ENCODE assay signal across 20 cellular contexts in genomic region chr6:38264605-38265004, GRCh38.
A peak's percentile ranks its signal among the peaks of the same experiment; 100 is the strongest.
DNase-seq lines count a peak whose midpoint lies in the region; ATAC-seq and TF ChIP-seq lines count a peak whose summit lies in the region.
"Had no signal": no experiment of that assay in that cellular context is flagged by ENCODE, and none has a peak within 500 bp of the region (broad histone marks: within the 10 kb centered on the region; RNA-seq: fewer than 3 reads in every experiment).

No MANE protein-coding gene starts in this region.

- H3K27me3 ChIP-seq in GM23338 (ENCODE audit: insufficient read depth), result no peaks in the 10 kb centered on the region
- H3K27me3 ChIP-seq in hepatocyte, result no peaks in the 10 kb centered on the region
- H3K27me3 ChIP-seq in trophoblast cell (ENCODE audit: insufficient read depth, low read length), result no peaks in the 10 kb centered on the region
- no peaks in the 10 kb centered on the region for H3K27me3 ChIP-seq in esophagus squamous epithelium
- H3K27me3 ChIP-seq in aorta (ENCODE audit: control insufficient read depth in 1 of 2, insufficient read depth in 2 of 2, low read length in 1 of 2), result no peaks in the 10 kb centered on the region
- H3K27me3 ChIP-seq: gastrocnemius medialis, neutrophil had no signal

- H3K9me3 ChIP-seq in hepatocyte (ENCODE audit: low read depth) (no peaks in the 10 kb centered on the region), trophoblast cell (ENCODE audit: insufficient read depth, low read depth, low read length) (no peaks in the 10 kb centered on the region), esophagus squamous epithelium (no peaks in the 10 kb centered on the region), aorta (ENCODE audit: control insufficient read depth, low read length) (no peaks in the 10 kb centered on the region)
- H3K9me3 ChIP-seq: gastrocnemius medialis, neutrophil, thoracic aorta had no signal

- no peak overlapping the region for H3K9ac ChIP-seq in trophoblast cell (ENCODE audit: low read length)

- H3K4ac ChIP-seq in trophoblast cell (ENCODE audit: low read depth, low read length), result no peak overlapping the region

- peak overlapping the region; percentile 54 for H2BK120ac ChIP-seq in trophoblast cell (ENCODE audit: insufficient read depth, low read length, poor library complexity)

- H2BK5ac ChIP-seq in trophoblast cell (ENCODE audit: low read depth, low read length, poor library complexity), result peak overlapping the region; percentile 35

- peaks cover 48% of the 10 kb centered on the region for H3K4me1 Mint-ChIP-seq in GM23338
- peaks cover 29% of the 10 kb centered on the region for H3K4me1 Mint-ChIP-seq in activated T-helper 17 cell treated with anti-CD3 and anti-CD28 coated beads, Interleukin-2, amount 50 U/mL, for 72 hours
- H3K4me1 Mint-ChIP-seq: immature natural killer cell had no signal

- H4K20me1 ChIP-seq in GM23338 (replicated peaks; ENCODE audit: insufficient read depth) (no peaks in the 10 kb centered on the region), hepatocyte (ENCODE audit: insufficient read depth, poor library complexity, severe bottlenecking) (no peaks in the 10 kb centered on the region)

- peaks cover 31% of the 10 kb centered on the region for H3K4me1 ChIP-seq in GM23338 (ENCODE audit: insufficient read depth)
- H3K4me1 ChIP-seq in hepatocyte (ENCODE audit: insufficient read depth), result peaks cover 10% of the 10 kb centered on the region
- peaks cover 9 to 32% of the 10 kb centered on the region in 2 experiments for H3K4me1 ChIP-seq in trophoblast cell (ENCODE audit: control insufficient read depth in 1 of 2, insufficient read depth in 2 of 2, low read length in 2 of 2)
- peaks cover 0 to 18% (median 11%) of the 10 kb centered on the region in 3 donors for H3K4me1 ChIP-seq in esophagus squamous epithelium
- peaks cover 3 to 11% of the 10 kb centered on the region in 2 donors for H3K4me1 ChIP-seq in aorta (ENCODE audit: control insufficient read depth in 1 of 2, insufficient read depth in 2 of 2, low read length in 2 of 2)

- no peak overlapping the region for H3K27ac Mint-ChIP-seq in GM23338
- peak overlapping the region; percentile 36 for H3K27ac Mint-ChIP-seq in activated T-helper 17 cell treated with anti-CD3 and anti-CD28 coated beads, Interleukin-2, amount 50 U/mL, for 72 hours
- H3K27ac Mint-ChIP-seq: activated naive CD8-positive, alpha-beta T cell treated with anti-CD3 and anti-CD28 coated beads, Interleukin-2, amount 10 ng/mL, durations not matched to agents 7 days and 5 days had no signal

- peaks cover 16% of the 10 kb centered on the region for H3K79me1 ChIP-seq in trophoblast cell (ENCODE audit: low read length)

- no peaks in the 10 kb centered on the region for H3F3A ChIP-seq in GM23338 (replicated peaks; ENCODE audit: low read depth)

- peak; percentile 28 for DNase-seq in GM23338 (ENCODE audit: low spot score)
- DNase-seq in hepatocyte (ENCODE audit: low spot score), result peak; percentile 74
- DNase-seq in trophoblast cell, result no peak
- DNase-seq in NCI-H1930 (lab: John Stamatoyannopoulos, UW), result no peak
- DNase-seq in stimulated activated CD4-positive, alpha-beta T cell treated with anti-CD3 and anti-CD28 coated beads, Interleukin-12 subunit alpha, Interleukin-12 subunit beta, amount 100 ng/mL, for 4 hours, result no peak
- no peak for DNase-seq in esophagus squamous epithelium (lab: John Stamatoyannopoulos, UW)
- no peak for DNase-seq in aorta
- DNase-seq: activated CD4-positive, alpha-beta T cell treated with anti-CD3 and anti-CD28 coated beads, Interleukin-2, amount 50 U/mL, for 48 hours; activated naive CD8-positive, alpha-beta T cell treated with anti-CD3 and anti-CD28 coated beads, Interleukin-2, amount 10 ng/mL, durations not matched to agents 7 days and 5 days; activated T-cell treated with anti-CD3 and anti-CD28 coated beads, Interleukin-2, amount 50 U/mL, for 48 hours; gastrocnemius medialis; immature natural killer cell; NCI-H82; SW 1271 had no signal

- H3K18ac ChIP-seq in trophoblast cell (ENCODE audit: low read length), result no peak overlapping the region

- H3K9me3 Mint-ChIP-seq in GM23338, result no peaks in the 10 kb centered on the region
- H3K9me3 Mint-ChIP-seq in activated T-helper 17 cell treated with anti-CD3 and anti-CD28 coated beads, Interleukin-2, amount 50 U/mL, for 72 hours, result no peaks in the 10 kb centered on the region
- H3K9me3 Mint-ChIP-seq: activated naive CD8-positive, alpha-beta T cell treated with anti-CD3 and anti-CD28 coated beads, Interleukin-2, amount 10 ng/mL, durations not matched to agents 7 days and 5 days; immature natural killer cell had no signal

- no peaks in the 10 kb centered on the region for H3K36me3 ChIP-seq in GM23338 (ENCODE audit: insufficient read depth)
- no peaks in the 10 kb centered on the region for H3K36me3 ChIP-seq in hepatocyte (replicated peaks; ENCODE audit: insufficient read depth, low read depth)
- no peaks in the 10 kb centered on the region for H3K36me3 ChIP-seq in trophoblast cell (ENCODE audit: control insufficient read depth in 1 of 2, insufficient read depth in 2 of 2, low read length in 2 of 2)
- no peaks in the 10 kb centered on the region for H3K36me3 ChIP-seq in esophagus squamous epithelium
- H3K36me3 ChIP-seq in aorta (ENCODE audit: control insufficient read depth in 1 of 2, insufficient read depth in 2 of 2, low read length in 1 of 2), result no peaks in the 10 kb centered on the region
- H3K36me3 ChIP-seq: gastrocnemius medialis, neutrophil, thoracic aorta had no signal

- H3K23ac ChIP-seq in trophoblast cell (ENCODE audit: low read length), result no peak overlapping the region

- H4K91ac ChIP-seq in trophoblast cell (ENCODE audit: low read depth, low read length), result peak overlapping the region; percentile 55

- H2AFZ ChIP-seq in GM23338 (no peak overlapping the region), hepatocyte (no peak overlapping the region), trophoblast cell (ENCODE audit: insufficient read depth, low read length, poor library complexity) (no peak overlapping the region)

- no peak for TF ChIP-seq POLR2A in esophagus squamous epithelium (IDR thresholded peaks at IDR 0.05)

- H3K27me3 Mint-ChIP-seq in GM23338 (ENCODE audit: insufficient read depth, low read depth, poor library complexity), result peaks cover 9% of the 10 kb centered on the region
- H3K27me3 Mint-ChIP-seq in activated T-helper 17 cell treated with anti-CD3 and anti-CD28 coated beads, Interleukin-2, amount 50 U/mL, for 72 hours, result no peaks in the 10 kb centered on the region
- H3K27me3 Mint-ChIP-seq: activated naive CD8-positive, alpha-beta T cell treated with anti-CD3 and anti-CD28 coated beads, Interleukin-2, amount 10 ng/mL, durations not matched to agents 7 days and 5 days had no signal

- intact Hi-C loops in esophagus squamous epithelium (cut with DNase I), result no loop called here
- intact Hi-C loops in aorta (cut with DNase I), result no loop called here

- no peak overlapping the region for H3K4me3 Mint-ChIP-seq in GM23338
- no peak overlapping the region for H3K4me3 Mint-ChIP-seq in activated T-helper 17 cell treated with anti-CD3 and anti-CD28 coated beads, Interleukin-2, amount 50 U/mL, for 72 hours
- H3K4me3 Mint-ChIP-seq: activated naive CD8-positive, alpha-beta T cell treated with anti-CD3 and anti-CD28 coated beads, Interleukin-2, amount 10 ng/mL, durations not matched to agents 7 days and 5 days; immature natural killer cell had no signal

- peak overlapping the region; percentile 52 for H4K12ac ChIP-seq in trophoblast cell (ENCODE audit: low read depth, low read length)

- no peak overlapping the region for H3K27ac ChIP-seq in GM23338 (ENCODE audit: low read depth)
- peak overlapping the region; percentile 86 for H3K27ac ChIP-seq in hepatocyte
- peak overlapping the region; percentile 82 for H3K27ac ChIP-seq in trophoblast cell (ENCODE audit: low read depth, low read length)
- H3K27ac ChIP-seq in esophagus squamous epithelium, result no peak overlapping the region
- no peak overlapping the region for H3K27ac ChIP-seq in aorta (ENCODE audit: low read depth in 1 of 2, low read length in 2 of 2)
- H3K27ac ChIP-seq: gastrocnemius medialis, neutrophil, RWPE1, thoracic aorta had no signal

- WGBS in hepatocyte (ENCODE audit: low lambda C conversion rate, missing lambda C conversion rate), result 36% methylated on average over 8 of the region's 8 CpGs
- WGBS in trophoblast cell (ENCODE audit: extremely low coverage, insufficient coverage, insufficient read length), result no CpG with 5 or more reads among the region's 8 CpGs
- 67 to 73% methylated on average over 5 to 7 of the region's 8 CpGs for whole genome bisulfite sequencing in esophagus squamous epithelium, 2 donors
- 81 to 84% methylated on average over 8 of the region's 8 CpGs for WGBS in aorta, 2 donors

- H2AK5ac ChIP-seq in trophoblast cell (ENCODE audit: low read length), result no peak overlapping the region

- H2BK12ac ChIP-seq in trophoblast cell (ENCODE audit: low read length), result peak overlapping the region; percentile 58

- H3K9me2 ChIP-seq in GM23338 (ENCODE audit: insufficient read depth) (no peaks in the 10 kb centered on the region), hepatocyte (replicated peaks; ENCODE audit: insufficient read depth) (no peaks in the 10 kb centered on the region)

- TF ChIP-seq CTCF in GM23338 (conservative IDR thresholded peaks at IDR 0.05; ENCODE audit: low read depth in 2 of 2) (no peak), hepatocyte (IDR thresholded peaks at IDR 0.05; ENCODE audit: poor library complexity) (no peak), esophagus squamous epithelium (IDR thresholded peaks at IDR 0.05) (no peak)

- H3K79me2 ChIP-seq in GM23338 (replicated peaks; ENCODE audit: insufficient read depth), result no peaks in the 10 kb centered on the region
- no peaks in the 10 kb centered on the region for H3K79me2 ChIP-seq in hepatocyte
- no peaks in the 10 kb centered on the region for H3K79me2 ChIP-seq in trophoblast cell (ENCODE audit: control insufficient read depth, insufficient read depth, low read length, poor library complexity)

- H3K4me3 ChIP-seq in GM23338 (no peak overlapping the region), hepatocyte (no peak overlapping the region), trophoblast cell (ENCODE audit: low read depth, low read length) (no peak overlapping the region), esophagus squamous epithelium (no peak overlapping the region), aorta (ENCODE audit: low read length in 2 of 2) (no peak overlapping the region)
- H3K4me3 ChIP-seq: gastrocnemius medialis, thoracic aorta had no signal

- peak; percentile 80 for ATAC-seq in GM23338
- no peak for ATAC-seq in activated T-helper 17 cell treated with anti-CD3 and anti-CD28 coated beads, Interleukin-2, amount 50 U/mL, for 72 hours (replicated peaks)
- ATAC-seq in aorta (ENCODE audit: low FRiP score), result no peak
- ATAC-seq: gastrocnemius medialis, HCT116, sciatic nerve had no signal

- no peaks in the 10 kb centered on the region for H3K36me3 Mint-ChIP-seq in GM23338 (ENCODE audit: low read depth)
- H3K36me3 Mint-ChIP-seq in activated T-helper 17 cell treated with anti-CD3 and anti-CD28 coated beads, Interleukin-2, amount 50 U/mL, for 72 hours (ENCODE audit: low read depth), result peaks cover 2% of the 10 kb centered on the region
- H3K36me3 Mint-ChIP-seq: activated naive CD8-positive, alpha-beta T cell treated with anti-CD3 and anti-CD28 coated beads, Interleukin-2, amount 10 ng/mL, durations not matched to agents 7 days and 5 days had no signal

- H3K4me2 ChIP-seq in GM23338, result no peak overlapping the region
- H3K4me2 ChIP-seq in hepatocyte, result no peak overlapping the region
- H3K4me2 ChIP-seq in trophoblast cell (ENCODE audit: low read length), result peak overlapping the region; percentile 4

- H4K8ac ChIP-seq in trophoblast cell (ENCODE audit: low read depth, low read length), result peak overlapping the region; percentile 34

- no peak overlapping the region for H3K14ac ChIP-seq in trophoblast cell (ENCODE audit: low read length)

Comparison
In these comparisons a context has a peak if more than half of its experiments do, and no peak if none do; other contexts are left out.
1. DNase-seq: peak in GM23338 (single experiment) and hepatocyte (single experiment); none in trophoblast cell (0 of 2), NCI-H1930 (0 of 2), stimulated activated CD4-positive, alpha-beta T cell treated with anti-CD3 and anti-CD28 coated beads, Interleukin-12 subunit alpha, Interleukin-12 subunit beta, amount 100 ng/mL, for 4 hours (single experiment), esophagus squamous epithelium (single experiment) and aorta (0 of 2).
2. H3K27ac ChIP-seq: peak in hepatocyte (single experiment) and trophoblast cell (single experiment); none in GM23338 (single experiment), esophagus squamous epithelium (0 of 4) and aorta (0 of 2).